Comparison of ENCODE assay signal across 20 cellular contexts in the genomic region with DNA sequence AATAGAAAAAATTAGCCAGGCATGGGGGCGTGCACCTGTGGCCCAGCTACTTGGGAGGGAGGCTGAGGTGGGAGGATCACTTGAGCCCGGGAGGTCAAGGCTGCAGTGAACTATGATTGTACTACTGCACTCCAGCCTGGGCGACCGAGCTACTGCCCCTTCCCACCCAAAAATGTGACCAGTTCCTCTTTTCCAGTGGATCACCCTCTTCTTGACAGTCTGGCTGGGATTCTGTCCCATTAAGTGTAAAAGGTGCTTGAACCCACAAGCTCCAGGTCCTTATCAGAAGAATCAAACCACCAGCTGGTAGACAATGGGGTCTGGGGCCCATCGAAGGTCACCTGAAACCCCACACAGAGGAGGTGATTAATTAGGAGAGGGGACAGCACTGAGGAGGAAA. TPM values are rescaled to one million over a fixed set of nuclear protein-coding genes. Genes with fewer than 3 reads are reported as not detected.
A peak's percentile ranks its signal among the peaks of the same experiment; 100 is the strongest.
DNase-seq lines count a peak whose midpoint lies in the region; ATAC-seq, FAIRE-seq and TF ChIP-seq lines count a peak whose summit lies in the region.
"Had no signal": no experiment of that assay in that cellular context is flagged by ENCODE, and none has a peak within 500 bp of the region (broad histone marks: within the 10 kb centered on the region; RNA-seq: fewer than 3 reads in every experiment).

No MANE protein-coding gene starts in this region.

- H3K27ac ChIP-seq in GM12878 (ENCODE audit: control insufficient read depth, insufficient read depth) (no peak overlapping the region), endothelial cell of umbilical vein (ENCODE audit: insufficient read depth, low read depth, low read length) (no peak overlapping the region)
- H3K27ac ChIP-seq: 22Rv1; A549; BLaER1 treated with 17β-estradiol and CSF1 and Interleukin-3, amounts not matched to agents 10 nM and 100 nM; C4-2B had no signal

- no TSS peak for BruUV-seq in GM12878 (replicated peaks; lab: Mats Ljungman, UMichigan)
- no TSS peak for BruUV-seq in endothelial cell of umbilical vein (replicated peaks; lab: Mats Ljungman, UMichigan)

- POLR2A ChIA-PET in GM12878 (lab: Charles Lee) = no interaction called here
- POLR2A ChIA-PET in endothelial cell of umbilical vein (lab: Charles Lee) = no interaction called here

- dilution Hi-C loops in endothelial cell of umbilical vein (cut with MboI; ENCODE audit: extremely low pct_ligation_motif_present, low sequenced_read_pairs) = no loop called here

- RAD21 ChIA-PET in GM12878 (lab: Charles Lee; ENCODE audit: unreplicated experiment) = no interaction called here

- CTCF ChIA-PET in GM12878 (lab: Yijun Ruan, JAX) = interaction anchor here (0.6 to 1.2 kb wide), 3 partner anchors 17 to 162 kb away, joined by 3 read pairs; no protein-coding TSS in a partner anchor
- CTCF ChIA-PET in endothelial cell of umbilical vein (lab: Charles Lee) = interaction anchor here (1.3 kb wide), 1 partner anchor 9 kb away, joined by 5 read pairs; no protein-coding TSS in a partner anchor

- H3K27me3 ChIP-seq in GM12878 (replicated peaks in 1 of 2; ENCODE audit: control insufficient read depth in 2 of 2, insufficient read depth in 2 of 2, low read length in 1 of 2) = peaks cover 0 to 7% of the 10 kb centered on the region in 2 experiments; a peak in 1 of 4 replicates
- no peaks in the 10 kb centered on the region for H3K27me3 ChIP-seq in endothelial cell of umbilical vein (ENCODE audit: control insufficient read depth in 2 of 2, insufficient read depth in 2 of 2, low read length in 2 of 2)
- H3K27me3 ChIP-seq: BLaER1 treated with 17β-estradiol and CSF1 and Interleukin-3, amounts not matched to agents 10 nM and 100 nM had no signal

- H2AFZ ChIP-seq in GM12878 (ENCODE audit: control insufficient read depth, low read depth, low read length) (no peak overlapping the region), endothelial cell of umbilical vein (ENCODE audit: low read depth, low read length) (no peak overlapping the region)

- no peak for FAIRE-seq in GM12891 (lab: Jason Lieb, UNC)
- FAIRE-seq in GM12878 (lab: Jason Lieb, UNC) = no peak
- FAIRE-seq in endothelial cell of umbilical vein (lab: Jason Lieb, UNC) = peak; percentile 12
- FAIRE-seq: A549, D721Med, G401.6, GM19239 had no signal

- DNase-seq in activated CD8-positive, alpha-beta memory T cell treated with anti-CD3 and anti-CD28 coated beads, Interleukin-2, amount 50 U/mL, for 48 hours = peak; percentile 26
- DNase-seq in activated CD8-positive, alpha-beta memory T cell treated with anti-CD3 and anti-CD28 coated beads, Interleukin-2, amount 50 U/mL, for 4 hours = no peak
- DNase-seq in GM12891 (ENCODE audit: insufficient read length, low spot score) (no peak), GM12878 (ENCODE audit: low read depth, low spot score) (no peak), endothelial cell of umbilical vein (ENCODE audit: low read depth, low spot score) (no peak), NCI-H69 (lab: John Stamatoyannopoulos, UW) (no peak)
- DNase-seq: AML-193; Caco-2; Calu3; CD4-positive, alpha-beta T cell; CD8-positive, alpha-beta T cell; GF-D8 had no signal

- H4K20me1 ChIP-seq in GM12878 (ENCODE audit: control insufficient read depth, insufficient read depth) = no peaks in the 10 kb centered on the region
- no peaks in the 10 kb centered on the region for H4K20me1 ChIP-seq in endothelial cell of umbilical vein (replicated peaks; ENCODE audit: control insufficient read depth, extremely low read depth, insufficient read depth, low read length)

- intact Hi-C loops in GM12878 (cut with micrococcal nuclease; ENCODE audit: unreplicated experiment) (no loop called here), endothelial cell of umbilical vein (cut with micrococcal nuclease) (no loop called here)

- in situ Hi-C loops in GM12878 (cut with MboI) = no loop called here

- 18% methylated on average over 5 of the region's 5 CpGs for WGBS in GM12878 (ENCODE audit: insufficient coverage, insufficient replicate concordance, low lambda C conversion rate, missing lambda C conversion rate)

- no peaks in the 10 kb centered on the region for H3K9me1 ChIP-seq in endothelial cell of umbilical vein (replicated peaks; ENCODE audit: control insufficient read depth, extremely low read depth, insufficient read depth, low read length)

- SMC1A ChIA-PET in GM12878 (lab: Charles Lee; ENCODE audit: uncharacterized antibody, unreplicated experiment) = interaction anchor here (0.6 to 1.7 kb wide), 2 partner anchors 8 to 12 kb away, joined by 3 to 4 read pairs; no protein-coding TSS in a partner anchor

- H3K4me1 ChIP-seq in GM12878 (ENCODE audit: control insufficient read depth, insufficient read depth, low read length) (no peaks in the 10 kb centered on the region), endothelial cell of umbilical vein (ENCODE audit: control insufficient read depth, extremely low read depth, insufficient read depth, low read length) (no peaks in the 10 kb centered on the region)
- H3K4me1 ChIP-seq: A549 had no signal

- TF ChIP-seq CTCF in GM12878 (IDR thresholded peaks at IDR 0.05 in 2 of 3, conservative IDR thresholded peaks at IDR 0.05 in 1 of 3; ENCODE audit: control insufficient read depth in 2 of 3, extremely low read depth in 1 of 3, insufficient read depth in 1 of 3, low read depth in 3 of 3, low read length in 3 of 3) (no peak), endothelial cell of umbilical vein (IDR thresholded peaks at IDR 0.05; ENCODE audit: extremely low read depth in 1 of 2, insufficient read depth in 1 of 2, low read depth in 1 of 2, low read length in 2 of 2) (no peak)

- TF ChIP-seq POLR2A in GM12891 (IDR thresholded peaks at IDR 0.05; ENCODE audit: low read depth, low read length) (no peak), GM12878 (IDR thresholded peaks at IDR 0.05; ENCODE audit: low read depth, low read length) (no peak), endothelial cell of umbilical vein (IDR thresholded peaks at IDR 0.05; ENCODE audit: low read depth, low read length) (no peak)

- no peak overlapping the region for H3K4me2 ChIP-seq in GM12878 (ENCODE audit: control insufficient read depth, insufficient read depth)
- no peak overlapping the region for H3K4me2 ChIP-seq in endothelial cell of umbilical vein (ENCODE audit: insufficient read depth, low read length)
- H3K4me2 ChIP-seq: A549; BLaER1 treated with 17β-estradiol and CSF1 and Interleukin-3, amounts not matched to agents 10 nM and 100 nM had no signal

- no peak for TF ChIP-seq RAD21 in GM12878 (IDR thresholded peaks at IDR 0.05; ENCODE audit: insufficient read depth, low read depth, low read length)

- H3K4me3 ChIP-seq in GM12878 = no peak overlapping the region
- no peak overlapping the region for H3K4me3 ChIP-seq in endothelial cell of umbilical vein (replicated peaks in 1 of 3; ENCODE audit: insufficient read depth in 1 of 3, low read depth in 1 of 3, low read length in 3 of 3)
- H3K4me3 ChIP-seq: A549; BLaER1 treated with 17β-estradiol and CSF1 and Interleukin-3, amounts not matched to agents 10 nM and 100 nM had no signal

- no peaks in the 10 kb centered on the region for H3K36me3 ChIP-seq in GM12878 (ENCODE audit: control insufficient read depth in 2 of 2, insufficient read depth in 2 of 2, low read length in 1 of 2)
- no peaks in the 10 kb centered on the region for H3K36me3 ChIP-seq in endothelial cell of umbilical vein (ENCODE audit: control insufficient read depth in 2 of 2, extremely low read depth in 1 of 2, insufficient read depth in 2 of 2, low read length in 2 of 2)

- H3K9ac ChIP-seq in GM12878 (ENCODE audit: control insufficient read depth, insufficient read depth, low read length) (no peak overlapping the region), endothelial cell of umbilical vein (replicated peaks; ENCODE audit: extremely low read depth, insufficient read depth, low read length) (no peak overlapping the region)
- H3K9ac ChIP-seq: BLaER1 treated with 17β-estradiol and CSF1 and Interleukin-3, amounts not matched to agents 10 nM and 100 nM had no signal

- no peak for ATAC-seq in GM12878
- ATAC-seq in HG02938 (IDR thresholded peaks at IDR 0.05; ENCODE audit: unreplicated experiment) = no peak
- ATAC-seq: A549; CD8-positive, alpha-beta T cell had no signal

- TF ChIP-seq EP300 in GM12878 (IDR thresholded peaks at IDR 0.05; ENCODE audit: borderline replicate concordance in 1 of 2, control insufficient read depth in 1 of 2, low read depth in 2 of 2, low read length in 2 of 2) = no peak

- H3K79me2 ChIP-seq in GM12878 (ENCODE audit: control insufficient read depth, insufficient read depth, low read length) (no peaks in the 10 kb centered on the region), endothelial cell of umbilical vein (ENCODE audit: control insufficient read depth, insufficient read depth, low read length) (no peaks in the 10 kb centered on the region)

- no peaks in the 10 kb centered on the region for H3K9me3 ChIP-seq in GM12878 (replicated peaks; ENCODE audit: control insufficient read depth, insufficient read depth, low read length)
- no peaks in the 10 kb centered on the region for H3K9me3 ChIP-seq in endothelial cell of umbilical vein (replicated peaks; ENCODE audit: control insufficient read depth, insufficient read depth, low read length)
- H3K9me3 ChIP-seq: A549; BLaER1 treated with 17β-estradiol and CSF1 and Interleukin-3, amounts not matched to agents 10 nM and 100 nM; Caco-2 had no signal

RNA-seq across cellular contexts. Expression of a gene that starts 14.1 kb away (rescaled TPM):
- 0.04 TPM for polyA plus RNA-seq in GM12891 (2012; ENCODE audit: low read depth, missing spikeins)
- 8.7 and 10.7 TPM in 2 replicates for total RNA-seq in GM12878 (2013; cell fraction: nucleolus; rRNA removed)
- total RNA-seq in GM12878 (2014; rRNA removed) = 0.49 and 1.6 TPM in 2 replicates
- total RNA-seq in GM12878 (2014; rRNA removed; fragmentation: Illumina TruSeq; extraction: Trizol) = 1.1 and 1.4 TPM in 2 replicates
- 2.2 and 2.9 TPM in 2 replicates for total RNA-seq in GM12878 (2021)
- polyA plus RNA-seq in GM12878 (2011; ENCODE audit: low read depth) = 0.17 TPM
- polyA plus RNA-seq in GM12878 (2011; rRNA removed) = 0.99 and 1.1 TPM in 2 replicates
- 0.43 and 0.64 TPM in 2 replicates for polyA plus RNA-seq in GM12878 (2011; cell fraction: cytosol; rRNA removed)
- 0.64 and 0.85 TPM in 2 replicates for polyA plus RNA-seq in GM12878 (2011; cell fraction: nucleus; rRNA removed)
- polyA plus RNA-seq in GM12878 (2012) = 0.65 and 1.1 TPM in 2 replicates
- polyA plus RNA-seq in GM12878 (2014; fragmentation: Illumina TruSeq; extraction: Trizol) = 2.6 and 3.4 TPM in 2 replicates
- polyA plus RNA-seq in GM12878 (2014; fragmentation: Nextera tagmentation; extraction: Ambion mirVana) = under 1 TPM; 0.40 to 0.72 TPM
- 0.91 and 1.2 TPM in 2 replicates for polyA plus RNA-seq in GM12878 (2014; rRNA removed)
- 1 to 10 TPM in 1 of 2 experiments, under 1 TPM in 1; 0.73 to 1.8 TPM for polyA plus RNA-seq in GM12878 (2016; fragmentation: Nextera tagmentation; extraction: Ambion mirVana)
- polyA minus RNA-seq in GM12878 (2011; rRNA and poly(A)+ RNA removed) = 1.2 and 1.4 TPM in 2 replicates
- not detected in 2 replicates for polyA minus RNA-seq in GM12878 (2011; cell fraction: cytosol; rRNA and poly(A)+ RNA removed)
- polyA minus RNA-seq in GM12878 (2011; cell fraction: nucleus; rRNA and poly(A)+ RNA removed) = 1.1 and 1.9 TPM in 2 replicates
- 14.9 and 15.6 TPM in 2 replicates for total RNA-seq in endothelial cell of umbilical vein
- 2.8 and 4.6 TPM in 2 replicates for polyA plus RNA-seq in endothelial cell of umbilical vein
- polyA plus RNA-seq in endothelial cell of umbilical vein (2011; cell fraction: cytosol; rRNA removed) = 5.2 and 5.5 TPM in 2 replicates
- polyA plus RNA-seq in endothelial cell of umbilical vein (2011; cell fraction: nucleus; rRNA removed) = 10.2 and 10.6 TPM in 2 replicates
- 5.8 and 9.3 TPM in 2 replicates for polyA plus RNA-seq in endothelial cell of umbilical vein (2012)
- 11.7 and 13.7 TPM in 2 replicates for polyA minus RNA-seq in endothelial cell of umbilical vein
- polyA minus RNA-seq in endothelial cell of umbilical vein (2011; cell fraction: cytosol; rRNA and poly(A)+ RNA removed) = 1.8 TPM
- 31.4 and 40.0 TPM in 2 replicates for polyA minus RNA-seq in endothelial cell of umbilical vein (2011; cell fraction: nucleus; rRNA and poly(A)+ RNA removed)
